ENCODE assay signal across 2 cellular contexts in the genomic region with DNA sequence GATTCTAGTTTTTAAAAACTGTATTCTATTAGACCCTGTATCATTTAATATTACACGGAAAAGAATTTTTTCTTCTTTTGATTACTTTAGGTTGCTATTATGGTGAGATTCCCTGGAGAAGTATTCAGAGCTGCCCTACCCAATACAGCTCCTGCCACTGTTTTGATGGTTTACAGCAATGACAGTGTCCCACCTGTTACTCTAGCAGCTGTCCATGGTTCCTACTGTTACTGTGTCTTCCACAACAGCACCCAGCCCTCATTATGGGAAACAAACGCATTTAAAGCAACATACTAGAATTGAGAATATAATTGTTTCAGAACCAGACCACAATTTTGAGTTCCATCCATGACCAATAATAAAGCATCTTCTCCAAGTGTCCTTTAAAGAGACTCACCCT.
TF ChIP-seq lines count a peak whose summit lies in the region.

No MANE protein-coding gene starts in this region.

TF ChIP-seq in HEK293, 187 proteins besides CTCF, POLR2A, EP300 and RAD21 (continued from another document):
- TF ChIP-seq, protein P1, sequence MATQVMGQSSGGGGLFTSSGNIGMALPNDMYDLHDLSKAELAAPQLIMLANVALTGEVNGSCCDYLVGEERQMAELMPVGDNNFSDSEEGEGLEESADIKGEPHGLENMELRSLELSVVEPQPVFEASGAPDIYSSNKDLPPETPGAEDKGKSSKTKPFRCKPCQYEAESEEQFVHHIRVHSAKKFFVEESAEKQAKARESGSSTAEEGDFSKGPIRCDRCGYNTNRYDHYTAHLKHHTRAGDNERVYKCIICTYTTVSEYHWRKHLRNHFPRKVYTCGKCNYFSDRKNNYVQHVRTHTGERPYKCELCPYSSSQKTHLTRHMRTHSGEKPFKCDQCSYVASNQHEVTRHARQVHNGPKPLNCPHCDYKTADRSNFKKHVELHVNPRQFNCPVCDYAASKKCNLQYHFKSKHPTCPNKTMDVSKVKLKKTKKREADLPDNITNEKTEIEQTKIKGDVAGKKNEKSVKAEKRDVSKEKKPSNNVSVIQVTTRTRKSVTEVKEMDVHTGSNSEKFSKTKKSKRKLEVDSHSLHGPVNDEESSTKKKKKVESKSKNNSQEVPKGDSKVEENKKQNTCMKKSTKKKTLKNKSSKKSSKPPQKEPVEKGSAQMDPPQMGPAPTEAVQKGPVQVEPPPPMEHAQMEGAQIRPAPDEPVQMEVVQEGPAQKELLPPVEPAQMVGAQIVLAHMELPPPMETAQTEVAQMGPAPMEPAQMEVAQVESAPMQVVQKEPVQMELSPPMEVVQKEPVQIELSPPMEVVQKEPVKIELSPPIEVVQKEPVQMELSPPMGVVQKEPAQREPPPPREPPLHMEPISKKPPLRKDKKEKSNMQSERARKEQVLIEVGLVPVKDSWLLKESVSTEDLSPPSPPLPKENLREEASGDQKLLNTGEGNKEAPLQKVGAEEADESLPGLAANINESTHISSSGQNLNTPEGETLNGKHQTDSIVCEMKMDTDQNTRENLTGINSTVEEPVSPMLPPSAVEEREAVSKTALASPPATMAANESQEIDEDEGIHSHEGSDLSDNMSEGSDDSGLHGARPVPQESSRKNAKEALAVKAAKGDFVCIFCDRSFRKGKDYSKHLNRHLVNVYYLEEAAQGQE (tag by site-specific recombination; IDR thresholded peaks at IDR 0.05), result peak; percentile 89

TF ChIP-seq in K562, 482 proteins besides CTCF, POLR2A, EP300 and RAD21:
- TF ChIP-seq, protein P2, sequence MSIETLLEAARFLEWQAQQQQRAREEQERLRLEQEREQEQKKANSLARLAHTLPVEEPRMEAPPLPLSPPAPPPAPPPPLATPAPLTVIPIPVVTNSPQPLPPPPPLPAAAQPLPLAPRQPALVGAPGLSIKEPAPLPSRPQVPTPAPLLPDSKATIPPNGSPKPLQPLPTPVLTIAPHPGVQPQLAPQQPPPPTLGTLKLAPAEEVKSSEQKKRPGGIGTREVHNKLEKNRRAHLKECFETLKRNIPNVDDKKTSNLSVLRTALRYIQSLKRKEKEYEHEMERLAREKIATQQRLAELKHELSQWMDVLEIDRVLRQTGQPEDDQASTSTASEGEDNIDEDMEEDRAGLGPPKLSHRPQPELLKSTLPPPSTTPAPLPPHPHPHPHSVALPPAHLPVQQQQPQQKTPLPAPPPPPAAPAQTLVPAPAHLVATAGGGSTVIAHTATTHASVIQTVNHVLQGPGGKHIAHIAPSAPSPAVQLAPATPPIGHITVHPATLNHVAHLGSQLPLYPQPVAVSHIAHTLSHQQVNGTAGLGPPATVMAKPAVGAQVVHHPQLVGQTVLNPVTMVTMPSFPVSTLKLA (conservative IDR thresholded peaks at IDR 0.05), result peak in 1 of 2 experiments; percentile 49; a peak in 1 of 4 replicates
- TF ChIP-seq SIN3A (IDR thresholded peaks at IDR 0.05; ENCODE audit: borderline replicate concordance in 2 of 2, control insufficient read depth in 1 of 2, low read depth in 2 of 2, low read length in 2 of 2), result peak in 1 of 2 experiments; percentile 87; a peak in 2 of 4 replicates
- no peak for TF ChIP-seq ELF4 (CRISPR knock-in tag; IDR thresholded peaks at IDR 0.05)
- TF ChIP-seq EHMT2 (IDR thresholded peaks at IDR 0.05), result peak; percentile 37; the same call in 1 of the 2 replicates
